In the genomic region with DNA sequence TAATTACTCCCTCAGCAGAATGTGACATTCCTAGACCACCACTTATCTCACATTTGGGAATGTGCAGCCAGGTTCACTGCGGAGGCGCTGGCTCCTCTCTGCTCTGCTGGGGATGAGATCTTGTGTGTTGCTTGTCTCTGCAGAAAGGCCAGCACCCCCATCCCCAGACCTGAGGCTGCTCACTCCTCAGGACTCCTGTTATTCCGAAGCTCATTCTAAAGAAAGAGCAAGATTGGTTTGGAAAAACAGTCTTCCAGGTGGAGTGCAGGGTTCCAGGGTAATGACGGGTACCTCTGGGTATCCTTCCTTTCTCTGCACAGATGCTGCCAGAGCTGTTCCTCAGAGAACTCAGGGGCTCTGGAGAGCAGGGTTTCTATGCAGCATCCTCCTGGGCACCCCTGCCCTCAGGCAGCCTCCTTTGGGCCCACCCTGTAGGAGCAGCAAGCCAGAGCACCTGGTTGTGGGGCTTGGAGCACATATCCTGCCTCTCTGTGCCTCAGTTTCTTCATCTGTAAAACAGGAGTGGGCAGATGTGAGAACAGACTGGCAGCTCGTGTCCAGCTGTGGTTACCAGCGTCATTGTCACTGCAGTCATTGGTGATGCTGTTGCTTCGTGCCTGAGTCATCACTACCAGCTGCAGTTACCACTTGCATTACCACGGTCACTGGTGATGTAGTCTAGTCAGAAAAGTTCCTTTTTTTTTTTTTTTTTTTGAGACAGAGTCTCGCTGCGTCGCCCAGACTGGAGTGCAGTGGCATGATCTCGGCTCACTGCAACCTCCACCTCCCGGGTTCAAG, we compare ENCODE assay signal across 1 cellular context.
TF ChIP-seq lines count a peak whose summit lies in the region.

No MANE protein-coding gene starts in this region.

TF ChIP-seq in K562, 482 proteins besides CTCF, POLR2A, EP300 and RAD21 (continues in another document):
- TF ChIP-seq TFAM (CRISPR knock-in tag; conservative IDR thresholded peaks at IDR 0.05) (no peak), SRSF3 (IDR thresholded peaks at IDR 0.05; ENCODE audit: insufficient read depth, low read length) (no peak), ZNF518B (CRISPR knock-in tag; IDR thresholded peaks at IDR 0.05) (no peak), POLR3A (IDR thresholded peaks at IDR 0.05; ENCODE audit: borderline replicate concordance, extremely low read depth, insufficient read depth, insufficient read length) (no peak), CREB1 (IDR thresholded peaks at IDR 0.05) (peak; percentile 67; the same call in 1 of the 2 replicates), CREB1 (CRISPR knock-in tag; IDR thresholded peaks at IDR 0.05) (no peak), HES1 (IDR thresholded peaks at IDR 0.05; ENCODE audit: low read depth) (no peak), THAP7 (CRISPR knock-in tag; IDR thresholded peaks at IDR 0.05) (no peak), HMG20A (CRISPR knock-in tag; conservative IDR thresholded peaks at IDR 0.05) (no peak), RCOR1 (IDR thresholded peaks at IDR 0.05; ENCODE audit: borderline replicate concordance in 1 of 2, low read depth in 2 of 2, low read length in 2 of 2) (peak in 1 of 2 experiments; percentile 28; a peak in 1 of 4 replicates), TRIM28 (IDR thresholded peaks at IDR 0.05) (no peak), PYGO2 (tag; IDR thresholded peaks at IDR 0.05) (no peak), TBP (optimal IDR thresholded peaks at IDR 0.05; ENCODE audit: low read depth, low read length) (no peak), HNRNPL (IDR thresholded peaks at IDR 0.05; ENCODE audit: low read depth, low read length) (no peak), MCM2 (IDR thresholded peaks at IDR 0.05; ENCODE audit: low read depth) (no peak), KAT7 (CRISPR knock-in tag; IDR thresholded peaks at IDR 0.05; ENCODE audit: borderline replicate concordance) (no peak), ESRRA (IDR thresholded peaks at IDR 0.05; ENCODE audit: borderline replicate concordance, low read depth) (no peak), SMC3 (conservative IDR thresholded peaks at IDR 0.05; ENCODE audit: insufficient read depth, low read depth, low read length) (peak; percentile 24; the same call in 1 of the 2 replicates), ELK1 (CRISPR knock-in tag; IDR thresholded peaks at IDR 0.05) (no peak), SMARCB1 (IDR thresholded peaks at IDR 0.05; ENCODE audit: insufficient read length, low read depth) (no peak), PURB (CRISPR knock-in tag; IDR thresholded peaks at IDR 0.05; ENCODE audit: low read depth) (no peak), RUNX1 (IDR thresholded peaks at IDR 0.05; ENCODE audit: low read depth) (no peak), ZBTB11 (CRISPR knock-in tag; IDR thresholded peaks at IDR 0.05) (no peak), CXXC5 (CRISPR knock-in tag; IDR thresholded peaks at IDR 0.05) (no peak), HDAC8 (tag; IDR thresholded peaks at IDR 0.05) (no peak), CBX5 (IDR thresholded peaks at IDR 0.05; ENCODE audit: borderline replicate concordance, low read depth) (no peak), GABPB2 (CRISPR knock-in tag; conservative IDR thresholded peaks at IDR 0.05) (no peak), TAF9B (IDR thresholded peaks at IDR 0.05; ENCODE audit: partially characterized antibody) (no peak)
- TF ChIP-seq, protein P1, sequence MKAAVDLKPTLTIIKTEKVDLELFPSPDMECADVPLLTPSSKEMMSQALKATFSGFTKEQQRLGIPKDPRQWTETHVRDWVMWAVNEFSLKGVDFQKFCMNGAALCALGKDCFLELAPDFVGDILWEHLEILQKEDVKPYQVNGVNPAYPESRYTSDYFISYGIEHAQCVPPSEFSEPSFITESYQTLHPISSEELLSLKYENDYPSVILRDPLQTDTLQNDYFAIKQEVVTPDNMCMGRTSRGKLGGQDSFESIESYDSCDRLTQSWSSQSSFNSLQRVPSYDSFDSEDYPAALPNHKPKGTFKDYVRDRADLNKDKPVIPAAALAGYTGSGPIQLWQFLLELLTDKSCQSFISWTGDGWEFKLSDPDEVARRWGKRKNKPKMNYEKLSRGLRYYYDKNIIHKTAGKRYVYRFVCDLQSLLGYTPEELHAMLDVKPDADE (conservative IDR thresholded peaks at IDR 0.05; ENCODE audit: control insufficient read depth, low read depth, low read length) = no peak
- TF ChIP-seq, protein P2, sequence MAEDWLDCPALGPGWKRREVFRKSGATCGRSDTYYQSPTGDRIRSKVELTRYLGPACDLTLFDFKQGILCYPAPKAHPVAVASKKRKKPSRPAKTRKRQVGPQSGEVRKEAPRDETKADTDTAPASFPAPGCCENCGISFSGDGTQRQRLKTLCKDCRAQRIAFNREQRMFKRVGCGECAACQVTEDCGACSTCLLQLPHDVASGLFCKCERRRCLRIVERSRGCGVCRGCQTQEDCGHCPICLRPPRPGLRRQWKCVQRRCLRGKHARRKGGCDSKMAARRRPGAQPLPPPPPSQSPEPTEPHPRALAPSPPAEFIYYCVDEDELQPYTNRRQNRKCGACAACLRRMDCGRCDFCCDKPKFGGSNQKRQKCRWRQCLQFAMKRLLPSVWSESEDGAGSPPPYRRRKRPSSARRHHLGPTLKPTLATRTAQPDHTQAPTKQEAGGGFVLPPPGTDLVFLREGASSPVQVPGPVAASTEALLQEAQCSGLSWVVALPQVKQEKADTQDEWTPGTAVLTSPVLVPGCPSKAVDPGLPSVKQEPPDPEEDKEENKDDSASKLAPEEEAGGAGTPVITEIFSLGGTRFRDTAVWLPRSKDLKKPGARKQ (CRISPR knock-in tag; IDR thresholded peaks at IDR 0.05) = no peak
- TF ChIP-seq, protein P3, sequence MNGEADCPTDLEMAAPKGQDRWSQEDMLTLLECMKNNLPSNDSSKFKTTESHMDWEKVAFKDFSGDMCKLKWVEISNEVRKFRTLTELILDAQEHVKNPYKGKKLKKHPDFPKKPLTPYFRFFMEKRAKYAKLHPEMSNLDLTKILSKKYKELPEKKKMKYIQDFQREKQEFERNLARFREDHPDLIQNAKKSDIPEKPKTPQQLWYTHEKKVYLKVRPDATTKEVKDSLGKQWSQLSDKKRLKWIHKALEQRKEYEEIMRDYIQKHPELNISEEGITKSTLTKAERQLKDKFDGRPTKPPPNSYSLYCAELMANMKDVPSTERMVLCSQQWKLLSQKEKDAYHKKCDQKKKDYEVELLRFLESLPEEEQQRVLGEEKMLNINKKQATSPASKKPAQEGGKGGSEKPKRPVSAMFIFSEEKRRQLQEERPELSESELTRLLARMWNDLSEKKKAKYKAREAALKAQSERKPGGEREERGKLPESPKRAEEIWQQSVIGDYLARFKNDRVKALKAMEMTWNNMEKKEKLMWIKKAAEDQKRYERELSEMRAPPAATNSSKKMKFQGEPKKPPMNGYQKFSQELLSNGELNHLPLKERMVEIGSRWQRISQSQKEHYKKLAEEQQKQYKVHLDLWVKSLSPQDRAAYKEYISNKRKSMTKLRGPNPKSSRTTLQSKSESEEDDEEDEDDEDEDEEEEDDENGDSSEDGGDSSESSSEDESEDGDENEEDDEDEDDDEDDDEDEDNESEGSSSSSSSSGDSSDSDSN (IDR thresholded peaks at IDR 0.05; ENCODE audit: borderline replicate concordance in 1 of 2, low read depth in 2 of 2, low read length in 2 of 2) = peak in 1 of 2 experiments; percentile 39; a peak in 1 of 4 replicates
- TF ChIP-seq, protein P4, sequence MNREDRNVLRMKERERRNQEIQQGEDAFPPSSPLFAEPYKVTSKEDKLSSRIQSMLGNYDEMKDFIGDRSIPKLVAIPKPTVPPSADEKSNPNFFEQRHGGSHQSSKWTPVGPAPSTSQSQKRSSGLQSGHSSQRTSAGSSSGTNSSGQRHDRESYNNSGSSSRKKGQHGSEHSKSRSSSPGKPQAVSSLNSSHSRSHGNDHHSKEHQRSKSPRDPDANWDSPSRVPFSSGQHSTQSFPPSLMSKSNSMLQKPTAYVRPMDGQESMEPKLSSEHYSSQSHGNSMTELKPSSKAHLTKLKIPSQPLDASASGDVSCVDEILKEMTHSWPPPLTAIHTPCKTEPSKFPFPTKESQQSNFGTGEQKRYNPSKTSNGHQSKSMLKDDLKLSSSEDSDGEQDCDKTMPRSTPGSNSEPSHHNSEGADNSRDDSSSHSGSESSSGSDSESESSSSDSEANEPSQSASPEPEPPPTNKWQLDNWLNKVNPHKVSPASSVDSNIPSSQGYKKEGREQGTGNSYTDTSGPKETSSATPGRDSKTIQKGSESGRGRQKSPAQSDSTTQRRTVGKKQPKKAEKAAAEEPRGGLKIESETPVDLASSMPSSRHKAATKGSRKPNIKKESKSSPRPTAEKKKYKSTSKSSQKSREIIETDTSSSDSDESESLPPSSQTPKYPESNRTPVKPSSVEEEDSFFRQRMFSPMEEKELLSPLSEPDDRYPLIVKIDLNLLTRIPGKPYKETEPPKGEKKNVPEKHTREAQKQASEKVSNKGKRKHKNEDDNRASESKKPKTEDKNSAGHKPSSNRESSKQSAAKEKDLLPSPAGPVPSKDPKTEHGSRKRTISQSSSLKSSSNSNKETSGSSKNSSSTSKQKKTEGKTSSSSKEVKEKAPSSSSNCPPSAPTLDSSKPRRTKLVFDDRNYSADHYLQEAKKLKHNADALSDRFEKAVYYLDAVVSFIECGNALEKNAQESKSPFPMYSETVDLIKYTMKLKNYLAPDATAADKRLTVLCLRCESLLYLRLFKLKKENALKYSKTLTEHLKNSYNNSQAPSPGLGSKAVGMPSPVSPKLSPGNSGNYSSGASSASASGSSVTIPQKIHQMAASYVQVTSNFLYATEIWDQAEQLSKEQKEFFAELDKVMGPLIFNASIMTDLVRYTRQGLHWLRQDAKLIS (CRISPR knock-in tag; IDR thresholded peaks at IDR 0.05) = no peak
- TF ChIP-seq, protein P5, sequence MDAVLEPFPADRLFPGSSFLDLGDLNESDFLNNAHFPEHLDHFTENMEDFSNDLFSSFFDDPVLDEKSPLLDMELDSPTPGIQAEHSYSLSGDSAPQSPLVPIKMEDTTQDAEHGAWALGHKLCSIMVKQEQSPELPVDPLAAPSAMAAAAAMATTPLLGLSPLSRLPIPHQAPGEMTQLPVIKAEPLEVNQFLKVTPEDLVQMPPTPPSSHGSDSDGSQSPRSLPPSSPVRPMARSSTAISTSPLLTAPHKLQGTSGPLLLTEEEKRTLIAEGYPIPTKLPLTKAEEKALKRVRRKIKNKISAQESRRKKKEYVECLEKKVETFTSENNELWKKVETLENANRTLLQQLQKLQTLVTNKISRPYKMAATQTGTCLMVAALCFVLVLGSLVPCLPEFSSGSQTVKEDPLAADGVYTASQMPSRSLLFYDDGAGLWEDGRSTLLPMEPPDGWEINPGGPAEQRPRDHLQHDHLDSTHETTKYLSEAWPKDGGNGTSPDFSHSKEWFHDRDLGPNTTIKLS (IDR thresholded peaks at IDR 0.05; ENCODE audit: borderline replicate concordance, low read depth) = no peak
